18 cellular contexts compared by ENCODE assay signal in the genomic region with DNA sequence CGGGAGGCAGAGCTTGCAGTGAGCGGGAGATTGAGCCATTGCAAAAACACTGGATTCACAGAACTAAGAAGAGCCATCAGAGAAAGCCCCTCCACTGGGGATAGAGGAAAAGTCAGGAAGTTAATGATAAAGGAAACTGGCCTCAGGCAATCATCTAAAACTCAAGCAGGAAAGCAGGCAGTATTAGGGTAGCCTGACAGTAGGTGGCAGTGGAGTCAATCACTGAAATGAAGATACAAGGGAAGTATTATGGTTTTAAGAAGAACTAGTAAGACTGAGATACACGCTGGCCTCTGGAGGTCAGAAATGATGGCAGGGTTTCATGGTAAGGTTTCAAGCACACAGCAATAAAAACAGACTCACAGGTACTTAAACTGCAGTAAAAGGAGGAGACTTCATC.
A peak's percentile ranks its signal among the peaks of the same experiment; 100 is the strongest.
DNase-seq lines count a peak whose midpoint lies in the region; ATAC-seq and TF ChIP-seq lines count a peak whose summit lies in the region.
"Had no signal": no experiment of that assay in that cellular context is flagged by ENCODE, and none has a peak within 500 bp of the region (broad histone marks: within the 10 kb centered on the region; RNA-seq: fewer than 3 reads in every experiment).

No MANE protein-coding gene starts in this region.

- H3K27me3 ChIP-seq in WERI-Rb-1 (ENCODE audit: insufficient read depth, low read depth, severe bottlenecking), result no peaks in the 10 kb centered on the region
- H3K27me3 ChIP-seq: cardiac muscle cell had no signal

- H3K27ac Mint-ChIP-seq in stimulated activated effector memory CD8-positive, alpha-beta T cell treated with anti-CD3 and anti-CD28 coated beads, Interleukin-12 subunit alpha, Interleukin-12 subunit beta, amount 100 ng/mL, for 72 hours, result no peak overlapping the region
- H3K27ac Mint-ChIP-seq in naive thymus-derived CD8-positive, alpha-beta T cell, result no peak overlapping the region
- H3K27ac Mint-ChIP-seq: activated CD8-positive, alpha-beta T cell treated with anti-CD3 and anti-CD28 coated beads, Interleukin-2, amount 10 ng/mL, durations not matched to agents 7 days and 5 days; activated T-helper 1 cell treated with anti-CD3 and anti-CD28 coated beads, Interleukin-12 subunit alpha, Interleukin-12 subunit beta, Interleukin-2, Interleukin-4 antibody, amounts not matched to agents 30 ng/mL and 10 ng/mL and 1 ng/mL, durations not matched to agents 14 hours and 24 hours and 36 hours; natural killer cell; stimulated activated naive CD8-positive, alpha-beta T cell treated with anti-CD3 and anti-CD28 coated beads, Interleukin-15, amount 100 ng/mL, for 72 hours had no signal

- H3K9me3 Mint-ChIP-seq in stimulated activated effector memory CD8-positive, alpha-beta T cell treated with anti-CD3 and anti-CD28 coated beads, Interleukin-12 subunit alpha, Interleukin-12 subunit beta, amount 100 ng/mL, for 72 hours, result peaks cover 3% of the 10 kb centered on the region
- peaks cover 0 to 10% (median 2%) of the 10 kb centered on the region in 9 donors for H3K9me3 Mint-ChIP-seq in naive thymus-derived CD8-positive, alpha-beta T cell

- no peak overlapping the region for H3K27ac ChIP-seq in WERI-Rb-1
- H3K27ac ChIP-seq: cardiac muscle cell, SK-N-MC had no signal

- DNase-seq in SIG-M5 treated with dmso at 0.1 percent for 504 hours (lab: John Stamatoyannopoulos, UW; ENCODE audit: unreplicated experiment) (peak; percentile 33), SIG-M5 (lab: John Stamatoyannopoulos, UW) (no peak), Kasumi-1 (lab: John Stamatoyannopoulos, UW) (peak; percentile 9 to 22), WERI-Rb-1 (peak; percentile 10), glomerular visceral epithelial cell (ENCODE audit: extremely low spot score) (no peak)
- DNase-seq in stimulated activated effector memory CD8-positive, alpha-beta T cell treated with anti-CD3 and anti-CD28 coated beads, Interleukin-12 subunit alpha, Interleukin-12 subunit beta, amount 100 ng/mL, for 72 hours (ENCODE audit: low spot score in 2 of 2), result no peak
- no peak for DNase-seq in naive thymus-derived CD8-positive, alpha-beta T cell
- DNase-seq: activated CD8-positive, alpha-beta T cell treated with anti-CD3 and anti-CD28 coated beads, Interleukin-2, amount 10 ng/mL, durations not matched to agents 7 days and 5 days; effector memory CD4-positive, alpha-beta T cell; GDM1; mammary epithelial cell; natural killer cell; NCI-H1048; stimulated activated naive CD8-positive, alpha-beta T cell treated with anti-CD3 and anti-CD28 coated beads, Interleukin-15, amount 100 ng/mL, for 72 hours had no signal

- H3K9me3 ChIP-seq in WERI-Rb-1 (ENCODE audit: severe bottlenecking), result no peaks in the 10 kb centered on the region

- peaks cover 8% of the 10 kb centered on the region for H3K4me1 Mint-ChIP-seq in stimulated activated effector memory CD8-positive, alpha-beta T cell treated with anti-CD3 and anti-CD28 coated beads, Interleukin-12 subunit alpha, Interleukin-12 subunit beta, amount 100 ng/mL, for 72 hours
- H3K4me1 Mint-ChIP-seq in naive thymus-derived CD8-positive, alpha-beta T cell, result no peaks in the 10 kb centered on the region
- H3K4me1 Mint-ChIP-seq: natural killer cell; stimulated activated naive CD8-positive, alpha-beta T cell treated with anti-CD3 and anti-CD28 coated beads, Interleukin-15, amount 100 ng/mL, for 72 hours had no signal

- ATAC-seq in stimulated activated effector memory CD8-positive, alpha-beta T cell treated with anti-CD3 and anti-CD28 coated beads, Interleukin-12 subunit alpha, Interleukin-12 subunit beta, amount 100 ng/mL, for 72 hours, result peak; percentile 37
- ATAC-seq in HG03565 (IDR thresholded peaks at IDR 0.05; ENCODE audit: unreplicated experiment), result no peak
- no peak for ATAC-seq in naive thymus-derived CD8-positive, alpha-beta T cell
- ATAC-seq: activated CD8-positive, alpha-beta T cell treated with anti-CD3 and anti-CD28 coated beads, Interleukin-2, amount 10 ng/mL, durations not matched to agents 7 days and 5 days; natural killer cell; stimulated activated naive CD8-positive, alpha-beta T cell treated with anti-CD3 and anti-CD28 coated beads, Interleukin-15, amount 100 ng/mL, for 72 hours had no signal

- H3K4me3 ChIP-seq in WERI-Rb-1 (ENCODE audit: low read depth, low read length), result no peak overlapping the region
- H3K4me3 ChIP-seq: cardiac muscle cell, SK-N-MC had no signal

- H3K27me3 Mint-ChIP-seq in naive thymus-derived CD8-positive, alpha-beta T cell, result peaks cover 0 to 1% (median 0%) of the 10 kb centered on the region in 5 donors
- H3K27me3 Mint-ChIP-seq: stimulated activated naive CD8-positive, alpha-beta T cell treated with anti-CD3 and anti-CD28 coated beads, Interleukin-15, amount 100 ng/mL, for 72 hours had no signal

- TF ChIP-seq CTCF in WERI-Rb-1 (IDR thresholded peaks at IDR 0.05; ENCODE audit: low read depth, low read length), result peak; percentile 45

- H3K4me3 Mint-ChIP-seq in stimulated activated effector memory CD8-positive, alpha-beta T cell treated with anti-CD3 and anti-CD28 coated beads, Interleukin-12 subunit alpha, Interleukin-12 subunit beta, amount 100 ng/mL, for 72 hours, result no peak overlapping the region
- H3K4me3 Mint-ChIP-seq in naive thymus-derived CD8-positive, alpha-beta T cell, result no peak overlapping the region
- H3K4me3 Mint-ChIP-seq: activated CD8-positive, alpha-beta T cell treated with anti-CD3 and anti-CD28 coated beads, Interleukin-2, amount 10 ng/mL, durations not matched to agents 7 days and 5 days; activated T-helper 1 cell treated with anti-CD3 and anti-CD28 coated beads, Interleukin-12 subunit alpha, Interleukin-12 subunit beta, Interleukin-2, Interleukin-4 antibody, amounts not matched to agents 30 ng/mL and 10 ng/mL and 1 ng/mL, durations not matched to agents 14 hours and 24 hours and 36 hours; natural killer cell; stimulated activated naive CD8-positive, alpha-beta T cell treated with anti-CD3 and anti-CD28 coated beads, Interleukin-15, amount 100 ng/mL, for 72 hours had no signal

- H3K36me3 ChIP-seq in WERI-Rb-1, result no peaks in the 10 kb centered on the region
- H3K36me3 ChIP-seq: cardiac muscle cell had no signal

- POLR2A ChIA-PET in naive thymus-derived CD8-positive, alpha-beta T cell (lab: Charles Lee), result no interaction called here

- no peaks in the 10 kb centered on the region for H3K36me3 Mint-ChIP-seq in stimulated activated effector memory CD8-positive, alpha-beta T cell treated with anti-CD3 and anti-CD28 coated beads, Interleukin-12 subunit alpha, Interleukin-12 subunit beta, amount 100 ng/mL, for 72 hours
- H3K36me3 Mint-ChIP-seq in naive thymus-derived CD8-positive, alpha-beta T cell, result no peaks in the 10 kb centered on the region
- H3K36me3 Mint-ChIP-seq: natural killer cell had no signal

Comparison
In these comparisons a context has a peak if more than half of its experiments do, and no peak if none do; other contexts are left out.
1. DNase-seq: peak in SIG-M5 treated with dmso at 0.1 percent for 504 hours (single experiment), Kasumi-1 (2 of 2) and WERI-Rb-1 (single experiment); none in SIG-M5 (single experiment), stimulated activated effector memory CD8-positive, alpha-beta T cell treated with anti-CD3 and anti-CD28 coated beads, Interleukin-12 subunit alpha, Interleukin-12 subunit beta, amount 100 ng/mL, for 72 hours (0 of 2), glomerular visceral epithelial cell (single experiment) and naive thymus-derived CD8-positive, alpha-beta T cell (0 of 10).